Comparison of ENCODE assay signal across 8 cellular contexts in genomic region chr3:51384145-51384729, GRCh38. TPM values are rescaled to one million over a fixed set of nuclear protein-coding genes. Genes with fewer than 3 reads are reported as not detected.
DNase-seq lines count a peak whose midpoint lies in the region; FAIRE-seq and TF ChIP-seq lines count a peak whose summit lies in the region.

No MANE protein-coding gene starts in this region.

- peak overlapping the region; percentile 99 for H4K8ac ChIP-seq in mesenchymal stem cell (ENCODE audit: low read length)

- peak overlapping the region; percentile 64 for H2AFZ ChIP-seq in mesenchymal stem cell (ENCODE audit: low read depth, low read length)

- H2BK12ac ChIP-seq in mesenchymal stem cell (ENCODE audit: low read length in 2 of 2), result no peak overlapping the region

- H3K4me2 ChIP-seq in mesenchymal stem cell (ENCODE audit: low read length, poor library complexity, severe bottlenecking), result peak overlapping the region; percentile 64

- DNase-seq in DMS53 (lab: John Stamatoyannopoulos, UW) (peak; percentile 51), DMS53 treated with DMSO at 0.1 percent for 48 hours (lab: John Stamatoyannopoulos, UW; ENCODE audit: unreplicated experiment) (no peak), H54 (ENCODE audit: insufficient read length, low spot score) (peak; percentile 48), NT2/D1 (ENCODE audit: low read depth, low spot score) (no peak), dermis blood vessel endothelial cell (peak; percentile 51), mesenchymal stem cell (no peak), transverse colon (no peak), T-helper 9 cell (no peak)

- H3K14ac ChIP-seq in mesenchymal stem cell (ENCODE audit: low read length in 2 of 2), result peak overlapping the region; percentile 40 to 72

- H3K9ac ChIP-seq in NT2/D1 (ENCODE audit: insufficient read length, low read depth), result peak overlapping the region; percentile 97
- peak overlapping the region; percentile 99 for H3K9ac ChIP-seq in mesenchymal stem cell (ENCODE audit: low read length)

- H2AK5ac ChIP-seq in mesenchymal stem cell (ENCODE audit: low read length, severe bottlenecking), result peak overlapping the region; percentile 58

- no peak for TF ChIP-seq POLR2A in H54 (IDR thresholded peaks at IDR 0.05; ENCODE audit: low read depth, low read length)
- TF ChIP-seq POLR2A in transverse colon (IDR thresholded peaks at IDR 0.05), result no peak

- H4K91ac ChIP-seq in mesenchymal stem cell (ENCODE audit: low read length), result peak overlapping the region; percentile 92

- H3K36me3 ChIP-seq in NT2/D1 (ENCODE audit: insufficient read depth, insufficient read length, low read length) (peaks cover 37% of the 10 kb centered on the region), mesenchymal stem cell (ENCODE audit: control insufficient read depth in 1 of 2, insufficient read depth in 2 of 2, low read depth in 1 of 2, low read length in 2 of 2) (peaks cover 10 to 24% of the 10 kb centered on the region in 2 experiments), transverse colon (no peaks in the 10 kb centered on the region)

- TF ChIP-seq EP300 in transverse colon (IDR thresholded peaks at IDR 0.05; ENCODE audit: low read depth), result no peak

- in situ Hi-C loops in transverse colon (cut with MboI; ENCODE audit: low pct_ligation_motif_present in 1 of 4, low pct_unique_long_range_greater_than_20kb in 1 of 4, low sequenced_read_pairs in 3 of 4), result loop anchor here (25.0 kb wide), 3 partner anchors 278 to 772 kb away; partner anchors contain the start of genes CISH (in 2 of the 4), MAPKAPK3 (in 2 of the 4) and TEX264 (in 1 of the 4)

- peak overlapping the region; percentile 39 for H2BK5ac ChIP-seq in mesenchymal stem cell (ENCODE audit: low read depth, low read length, poor library complexity, severe bottlenecking)

- H2BK15ac ChIP-seq in mesenchymal stem cell (ENCODE audit: low read depth, poor library complexity, severe bottlenecking), result peak overlapping the region; percentile 49

- TF ChIP-seq CTCF in transverse colon (IDR thresholded peaks at IDR 0.05), result no peak

- peak overlapping the region in 1 of 2 experiments; percentile 75 for H3K23ac ChIP-seq in mesenchymal stem cell (ENCODE audit: low read length in 2 of 2)

- no peaks in the 10 kb centered on the region for H3K27me3 ChIP-seq in NT2/D1 (ENCODE audit: insufficient read depth, insufficient read length)
- H3K27me3 ChIP-seq in mesenchymal stem cell (ENCODE audit: control insufficient read depth in 1 of 2, insufficient read depth in 1 of 2, low read length in 2 of 2), result no peaks in the 10 kb centered on the region
- no peaks in the 10 kb centered on the region for H3K27me3 ChIP-seq in transverse colon

- H3K4me1 ChIP-seq in NT2/D1 (ENCODE audit: insufficient read depth, insufficient read length) (peaks cover 6% of the 10 kb centered on the region), mesenchymal stem cell (ENCODE audit: control insufficient read depth, insufficient read depth, low read depth, low read length) (peaks cover 16% of the 10 kb centered on the region), transverse colon (peaks cover 3 to 47% (median 41%) of the 10 kb centered on the region in 4 donors)

- peaks cover 11% of the 10 kb centered on the region for H3K79me1 ChIP-seq in mesenchymal stem cell (replicated peaks; ENCODE audit: low read length, poor library complexity, severe bottlenecking)

- H3K4me3 ChIP-seq in NT2/D1 (ENCODE audit: insufficient read length, low read depth) (peak overlapping the region; percentile 88), mesenchymal stem cell (ENCODE audit: insufficient read depth in 1 of 2, low read depth in 1 of 2, low read length in 2 of 2) (peak overlapping the region; percentile 85 to 97), transverse colon (peak overlapping the region; percentile 70 to 91 (median 82))

- FAIRE-seq in H54 (lab: Jason Lieb, UNC), result no peak

- peak overlapping the region; percentile 86 to 91 for H3K18ac ChIP-seq in mesenchymal stem cell (ENCODE audit: low read depth in 1 of 2, low read length in 2 of 2)

- intact Hi-C loops in transverse colon (cut with DNase I; ENCODE audit: low total_unique reads), result no loop called here

- peaks cover 16% of the 10 kb centered on the region; the same call in 1 of the 2 replicates for H3K9me3 ChIP-seq in NT2/D1 (ENCODE audit: insufficient read depth, low read length)
- no peaks in the 10 kb centered on the region for H3K9me3 ChIP-seq in mesenchymal stem cell (ENCODE audit: control insufficient read depth, low read length)
- no peaks in the 10 kb centered on the region for H3K9me3 ChIP-seq in transverse colon

- H3K27ac ChIP-seq in mesenchymal stem cell (ENCODE audit: low read length, poor library complexity, severe bottlenecking) (peak overlapping the region; percentile 47), transverse colon (peak overlapping the region; percentile 93 to 94 (median 93))

- peak overlapping the region; percentile 92 to 95 for H3K4ac ChIP-seq in mesenchymal stem cell (ENCODE audit: low read depth in 1 of 2, low read length in 2 of 2)

- WGBS in mesenchymal stem cell, result 2% methylated on average over 29 of the region's 29 CpGs
- 0 to 13% methylated on average over 3 to 29 of the region's 29 CpGs for WGBS in transverse colon (ENCODE audit: low coverage in 1 of 2), 2 donors

- peak overlapping the region; percentile 7 for H2BK120ac ChIP-seq in mesenchymal stem cell (ENCODE audit: low read depth, low read length)

RNA-seq across cellular contexts. Expression of gene MANF, which starts 0.9 kb away (rescaled TPM):
- total RNA-seq in dermis blood vessel endothelial cell (100 and 134 TPM in 2 replicates), transverse colon (10 to 100 TPM; 15.7 to 56.2 (median 26.6) TPM)
- 220 TPM for polyA plus RNA-seq in mesenchymal stem cell (2013, experiment 1 of 2)
- 221 TPM for polyA plus RNA-seq in mesenchymal stem cell (2013, experiment 2 of 2)

RNA-seq across cellular contexts. Expression of gene RBM15B, which starts 6.8 kb away (rescaled TPM):
- total RNA-seq in dermis blood vessel endothelial cell, result 49.4 and 51.0 TPM in 2 replicates
- 26.0 TPM for polyA plus RNA-seq in mesenchymal stem cell (2013, experiment 1 of 2)
- polyA plus RNA-seq in mesenchymal stem cell (2013, experiment 2 of 2), result 25.4 TPM
- total RNA-seq in transverse colon, result 10 to 100 TPM; 19.1 to 69.9 (median 28.0) TPM

Comparison
In these comparisons a context has a peak if more than half of its experiments do, and no peak if none do; other contexts are left out.
1. DNase-seq: peak in DMS53 (single experiment), H54 (single experiment) and dermis blood vessel endothelial cell (single experiment); none in DMS53 treated with DMSO at 0.1 percent for 48 hours (single experiment), NT2/D1 (single experiment), mesenchymal stem cell (single experiment), transverse colon (single experiment) and T-helper 9 cell (single experiment).
2. Peak in every context shown above with its lines, with median percentiles within 50 percentile points of each other: H3K4me3 ChIP-seq.